ENCODE assay signal across 31 cellular contexts in the genomic region with DNA sequence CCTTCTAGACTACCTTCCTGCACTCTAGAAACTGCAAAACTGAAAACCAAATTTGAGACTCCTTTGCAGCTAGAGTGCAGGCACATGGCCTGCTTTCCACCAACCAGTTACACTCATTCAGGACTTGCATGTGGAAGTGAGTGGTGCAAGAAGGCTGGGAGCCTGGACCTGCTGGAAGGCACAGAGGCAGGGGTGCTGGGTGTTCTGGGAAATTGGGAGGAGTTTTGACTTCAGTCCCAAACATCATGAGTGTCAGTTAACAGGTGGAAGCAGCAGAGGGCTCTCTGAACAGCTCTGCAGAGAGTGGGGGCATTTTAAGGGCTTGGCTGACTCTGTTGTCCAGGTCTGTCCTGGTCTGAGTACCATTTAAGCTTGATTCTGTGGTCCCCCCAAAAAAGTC. TPM values are rescaled to one million over a fixed set of nuclear protein-coding genes. Genes with fewer than 3 reads are reported as not detected.
"Had no signal": no experiment of that assay in that cellular context is flagged by ENCODE, and none has a peak within 500 bp of the region (broad histone marks: within the 10 kb centered on the region; RNA-seq: fewer than 3 reads in every experiment).

No MANE protein-coding gene starts in this region.

- ATAC-seq: activated CD4-positive, CD25-positive, alpha-beta regulatory T cell treated with anti-CD3 and anti-CD28 coated beads, Interleukin-2, amount 50 U/mL, for 24 hours; activated naive CD8-positive, alpha-beta T cell treated with anti-CD3 and anti-CD28 coated beads, Interleukin-2, amount 50 U/mL, for 24 hours; naive thymus-derived CD8-positive, alpha-beta T cell; right lobe of liver; stimulated activated naive CD8-positive, alpha-beta T cell treated with anti-CD3 and anti-CD28 coated beads, Interleukin-15, Interleukin-2, amounts not matched to agents 100 U/mL and 50 U/mL, for 24 hours had no signal

- H3K9me3 Mint-ChIP-seq: activated naive CD8-positive, alpha-beta T cell treated with anti-CD3 and anti-CD28 coated beads, Interleukin-2, amount 50 U/mL, for 24 hours; activated T-cell treated with anti-CD3 and anti-CD28 coated beads, Interleukin-2, amount 50 U/mL, for 24 hours; immature natural killer cell; memory B cell; naive thymus-derived CD8-positive, alpha-beta T cell had no signal

- H3K27me3 ChIP-seq: breast epithelium, right lobe of liver, upper lobe of left lung had no signal

- H3K27ac ChIP-seq: breast epithelium, right lobe of liver, skin epidermis, thoracic aorta, upper lobe of left lung, VCaP had no signal

- H3K4me3 ChIP-seq: breast epithelium, right lobe of liver, skin epidermis, thoracic aorta, upper lobe of left lung had no signal

- H3K4me1 ChIP-seq: breast epithelium had no signal

- FAIRE-seq: endothelial cell of umbilical vein, kidney, TTC549 had no signal

- H3K4me3 Mint-ChIP-seq: activated naive CD8-positive, alpha-beta T cell treated with anti-CD3 and anti-CD28 coated beads, Interleukin-2, amount 50 U/mL, for 24 hours; activated T-cell treated with anti-CD3 and anti-CD28 coated beads, Interleukin-2, amount 50 U/mL, for 24 hours; immature natural killer cell; memory B cell; naive thymus-derived CD8-positive, alpha-beta T cell had no signal

- H3K27ac Mint-ChIP-seq: activated naive CD8-positive, alpha-beta T cell treated with anti-CD3 and anti-CD28 coated beads, Interleukin-2, amount 50 U/mL, for 24 hours; activated T-cell treated with anti-CD3 and anti-CD28 coated beads, Interleukin-2, amount 50 U/mL, for 24 hours; immature natural killer cell; memory B cell; naive thymus-derived CD8-positive, alpha-beta T cell; progenitor cell of endocrine pancreas had no signal

- H3K36me3 ChIP-seq: breast epithelium, right lobe of liver, thoracic aorta, upper lobe of left lung had no signal

- H3K9me3 ChIP-seq: breast epithelium, right lobe of liver, thoracic aorta, upper lobe of left lung had no signal

- H3K36me3 Mint-ChIP-seq: immature natural killer cell; memory B cell; naive thymus-derived CD8-positive, alpha-beta T cell had no signal

- DNase-seq: activated CD4-positive, alpha-beta T cell treated with anti-CD3 and anti-CD28 coated beads for 48 hours; activated CD4-positive, alpha-beta T cell treated with anti-CD3 and anti-CD28 coated beads, Interleukin-2, amount 50 U/mL, for 48 hours; activated CD8-positive, alpha-beta memory T cell treated with anti-CD3 and anti-CD28 coated beads for 24 hours; activated CD8-positive, alpha-beta memory T cell treated with anti-CD3 and anti-CD28 coated beads, Interleukin-2, amount 50 U/mL, for 4 hours; activated gamma-delta T cell; activated naive CD4-positive, alpha-beta T cell treated with anti-CD3 and anti-CD28 coated beads, Interleukin-2, amount 50 U/mL, for 16 hours; activated naive CD8-positive, alpha-beta T cell treated with anti-CD3 and anti-CD28 coated beads, Interleukin-2, amount 50 U/mL, for 24 hours; activated T-cell treated with anti-CD3 and anti-CD28 coated beads, Interleukin-2, amount 50 U/mL, for 24 hours; central memory CD4-positive, alpha-beta T cell; foreskin fibroblast; head of caudate nucleus; hippocampal formation; immature natural killer cell; kidney; naive thymus-derived CD8-positive, alpha-beta T cell; right lobe of liver; stimulated activated CD4-positive, alpha-beta T cell treated with anti-CD3 and anti-CD28 coated beads, Interleukin-12 subunit alpha, Interleukin-12 subunit beta, amount 100 ng/mL, for 4 hours; stimulated activated CD4-positive, alpha-beta T cell treated with anti-CD3 and anti-CD28 coated beads, Interleukin-4, amount 100 ng/mL, for 1 hour; stimulated activated naive CD8-positive, alpha-beta T cell treated with anti-CD3 and anti-CD28 coated beads, Interleukin-15, Interleukin-2, amounts not matched to agents 100 U/mL and 50 U/mL, for 24 hours; upper lobe of left lung had no signal

RNA-seq across cellular contexts. Expression of a gene that starts 49.3 kb away (rescaled TPM):
- total RNA-seq: endothelial cell of umbilical vein; naive thymus-derived CD8-positive, alpha-beta T cell; subcutaneous adipose tissue; T-helper 1 cell treated with Interleukin-12 subunit alpha and Interleukin-12 subunit beta and Interleukin-4 antibody, amounts not matched to agents 30 ng/mL and 1 ng/mL, for 36 hours; thoracic aorta had no signal
- polyA plus RNA-seq: endothelial cell of umbilical vein; immature natural killer cell; naive thymus-derived CD8-positive, alpha-beta T cell had no signal
